21 cellular contexts compared by ENCODE assay signal in the genomic region with DNA sequence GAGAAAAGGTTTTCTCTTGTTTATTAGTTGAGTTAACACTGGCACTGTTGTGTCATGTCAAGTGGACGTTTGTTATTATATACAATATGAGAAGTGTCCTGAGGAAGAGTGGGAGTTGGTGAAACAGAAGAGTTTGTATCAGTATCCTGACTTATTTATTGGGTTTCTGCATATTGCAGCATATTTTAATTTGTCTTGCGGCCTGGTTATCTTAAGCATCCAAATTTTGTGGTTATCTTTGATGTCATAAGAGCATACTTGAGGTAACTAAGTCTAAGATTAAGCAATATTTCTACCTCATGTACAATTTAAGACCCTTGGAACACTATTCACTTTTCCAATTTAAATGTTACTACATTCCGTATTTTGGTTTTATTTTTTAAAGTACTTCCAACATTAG.
A peak's percentile ranks its signal among the peaks of the same experiment; 100 is the strongest.
DNase-seq lines count a peak whose midpoint lies in the region; ATAC-seq, FAIRE-seq and TF ChIP-seq lines count a peak whose summit lies in the region.
"Had no signal": no experiment of that assay in that cellular context is flagged by ENCODE, and none has a peak within 500 bp of the region (broad histone marks: within the 10 kb centered on the region; RNA-seq: fewer than 3 reads in every experiment).

No MANE protein-coding gene starts in this region.

- H3K79me1 ChIP-seq in neuronal stem cell (ENCODE audit: low read depth, low read length): no peaks in the 10 kb centered on the region

- no peak overlapping the region for H3K23ac ChIP-seq in neuronal stem cell (ENCODE audit: low read depth, low read length, poor library complexity)

- H4K20me1 ChIP-seq in HepG2 (ENCODE audit: insufficient read depth, low read length): no peaks in the 10 kb centered on the region

- TF ChIP-seq CTCF in HepG2 (CRISPR knock-in tag; IDR thresholded peaks at IDR 0.05): no peak

- H3K4me2 ChIP-seq in HepG2 (ENCODE audit: low read depth, low read length) (no peak overlapping the region), neuronal stem cell (ENCODE audit: insufficient read depth, low read length, poor library complexity, severe bottlenecking) (no peak overlapping the region)

- H4K91ac ChIP-seq in neuronal stem cell (ENCODE audit: low read depth, low read length, poor library complexity): no peak overlapping the region

- TF ChIP-seq RAD21 in HepG2 (CRISPR knock-in tag; IDR thresholded peaks at IDR 0.05): no peak

- H3K18ac ChIP-seq in neuronal stem cell (ENCODE audit: low read length): no peak overlapping the region

- H3K36me3 ChIP-seq in HepG2 (replicated peaks in 1 of 2; ENCODE audit: control insufficient read depth in 1 of 2, insufficient read depth in 2 of 2, low read length in 2 of 2) (no peaks in the 10 kb centered on the region), neuronal stem cell (replicated peaks in 1 of 2; ENCODE audit: control insufficient read depth in 2 of 2, insufficient read depth in 2 of 2, low read length in 2 of 2) (no peaks in the 10 kb centered on the region)

- H3K27me3 ChIP-seq in HepG2 (ENCODE audit: control insufficient read depth in 1 of 2, insufficient read depth in 2 of 2, low read length in 2 of 2) (no peaks in the 10 kb centered on the region), neuronal stem cell (ENCODE audit: control insufficient read depth in 3 of 3, insufficient read depth in 3 of 3, low read depth in 1 of 3, low read length in 3 of 3) (no peaks in the 10 kb centered on the region)

- no peak overlapping the region for H4K8ac ChIP-seq in neuronal stem cell (ENCODE audit: low read depth, low read length)

- H3K9me3 ChIP-seq in HepG2 (ENCODE audit: low read length) (no peaks in the 10 kb centered on the region), neuronal stem cell (replicated peaks in 1 of 2; ENCODE audit: control insufficient read depth in 2 of 2, insufficient read depth in 1 of 2, low read depth in 1 of 2, low read length in 2 of 2) (no peaks in the 10 kb centered on the region)

- no peak overlapping the region for H3K4ac ChIP-seq in neuronal stem cell (ENCODE audit: low read length)

- no peak overlapping the region for H2BK5ac ChIP-seq in neuronal stem cell (ENCODE audit: low read length)

- 95% methylated on average over 3 of the region's 3 CpGs for WGBS in HepG2 (ENCODE audit: low lambda C conversion rate)
- WGBS in neuronal stem cell (ENCODE audit: extremely low coverage in 2 of 2, insufficient read length in 2 of 2, insufficient replicate concordance in 1 of 2), 2 donors: no CpG with 5 or more reads among the region's 3 CpGs

- no peak overlapping the region for H2BK15ac ChIP-seq in neuronal stem cell (ENCODE audit: low read length)

- no peak overlapping the region for H2AK5ac ChIP-seq in neuronal stem cell (ENCODE audit: low read depth, low read length)

- no peak overlapping the region for H2AFZ ChIP-seq in HepG2 (ENCODE audit: low read length)
- H2AFZ ChIP-seq in neuronal stem cell (ENCODE audit: low read length): no peak overlapping the region
- H2AFZ ChIP-seq: GM23248 had no signal

- H3K27ac ChIP-seq in HepG2 (ENCODE audit: extremely low read length, insufficient read depth, low read length) (no peak overlapping the region), neuronal stem cell (replicated peaks; ENCODE audit: low read length) (no peak overlapping the region)
- H3K27ac ChIP-seq: GM23248 had no signal

- TF ChIP-seq POLR2A in HepG2 (IDR thresholded peaks at IDR 0.05; ENCODE audit: insufficient read depth in 1 of 2, low read depth in 2 of 2, low read length in 2 of 2): no peak

- POLR2A ChIA-PET in HepG2 (lab: Yijun Ruan, JAX): no interaction called here

- ATAC-seq in HepG2 (no peak), GM19395 (IDR thresholded peaks at IDR 0.05; ENCODE audit: unreplicated experiment) (no peak)

- no peak for FAIRE-seq in HepG2 (lab: Jason Lieb, UNC)

- DNase-seq in H4 (ENCODE audit: low spot score): peak; percentile 40
- DNase-seq in OCI-M1 (lab: John Stamatoyannopoulos, UW): peak; percentile 62
- peak; percentile 10 for DNase-seq in fibroblast of gingiva (ENCODE audit: low read depth)
- peak; percentile 43 for DNase-seq in non-pigmented ciliary epithelial cell (ENCODE audit: low read depth)
- DNase-seq in HepG2 (ENCODE audit: low spot score): no peak
- DNase-seq in neuronal stem cell (ENCODE audit: low spot score): no peak
- DNase-seq in effector CD8-positive, alpha-beta T cell (lab: John Stamatoyannopoulos, UW): no peak
- DNase-seq: ACHN; DMS 273 treated with DMSO at 0.1 percent for 48 hours; GM23248; HCEC 1CT; Karpas-422; NCI-H1105 treated with DMSO at 0.1 percent for 48 hours; NCI-H1694; NCI-H2081 treated with DMSO at 0.1 percent for 48 hours; NCI-H510A; NCI-H748 treated with DMSO at 0.1 percent for 48 hours; NK-92 treated with Interleukin-12 subunit alpha and Interleukin-12 subunit beta, amount 100 ng/mL, for 24 hours; Right ventricle myocardium superior; T-helper 1 cell had no signal

- H2BK12ac ChIP-seq in neuronal stem cell (ENCODE audit: low read length): no peak overlapping the region

- in situ Hi-C loops in HepG2 (cut with HindIII; ENCODE audit: extremely low pct_ligation_motif_present, low pct_unique_long_range_greater_than_20kb): no loop called here

- CTCF ChIA-PET in HepG2 (lab: Yijun Ruan, JAX; ENCODE audit: low intra/inter-chr PET ratio, low total read pairs): no interaction called here

- H3K14ac ChIP-seq in neuronal stem cell (ENCODE audit: low read length): no peak overlapping the region

- no TSS peak for BruUV-seq in HepG2 (replicated peaks; lab: Mats Ljungman, UMichigan)

- intact Hi-C loops in HepG2 (cut with micrococcal nuclease; ENCODE audit: unreplicated experiment): no loop called here

- H3K9ac ChIP-seq in HepG2 (ENCODE audit: insufficient read depth, low read depth, low read length): no peak overlapping the region
- no peak overlapping the region for H3K9ac ChIP-seq in neuronal stem cell (ENCODE audit: low read depth, low read length, poor library complexity)
- H3K9ac ChIP-seq: GM23248 had no signal

- no peak overlapping the region for H3K4me3 ChIP-seq in HepG2 (replicated peaks in 1 of 3; ENCODE audit: insufficient read depth in 1 of 3, low read depth in 2 of 3, low read length in 3 of 3)
- no peak overlapping the region for H3K4me3 ChIP-seq in neuronal stem cell (ENCODE audit: low read length in 2 of 2)
- H3K4me3 ChIP-seq: GM23248 had no signal

- TF ChIP-seq EP300 in HepG2 (IDR thresholded peaks at IDR 0.05; ENCODE audit: low read depth in 2 of 2, low read length in 2 of 2) (no peak), HepG2 (CRISPR knock-in tag; IDR thresholded peaks at IDR 0.05; ENCODE audit: borderline replicate concordance) (no peak)

- H3K4me1 ChIP-seq in HepG2 (ENCODE audit: insufficient read depth, low read length): no peaks in the 10 kb centered on the region
- no peaks in the 10 kb centered on the region for H3K4me1 ChIP-seq in neuronal stem cell (ENCODE audit: control insufficient read depth in 2 of 2, insufficient read depth in 1 of 2, low read depth in 1 of 2, low read length in 2 of 2)

- no peak overlapping the region for H2BK120ac ChIP-seq in neuronal stem cell (ENCODE audit: low read depth, low read length)

- no peaks in the 10 kb centered on the region for H3K79me2 ChIP-seq in HepG2 (ENCODE audit: insufficient read depth, low read length)

TF ChIP-seq in HepG2, 621 proteins besides CTCF, POLR2A, EP300 and RAD21:
- TF ChIP-seq NR2F1 (CRISPR knock-in tag; IDR thresholded peaks at IDR 0.05): no peak
- no peak for TF ChIP-seq ZNF530 (CRISPR knock-in tag; IDR thresholded peaks at IDR 0.05; ENCODE audit: low read depth)
- no peak for TF ChIP-seq DMTF1 (CRISPR knock-in tag; IDR thresholded peaks at IDR 0.05)
- TF ChIP-seq SNAPC2 (CRISPR knock-in tag; IDR thresholded peaks at IDR 0.05): no peak
- TF ChIP-seq, protein P1, sequence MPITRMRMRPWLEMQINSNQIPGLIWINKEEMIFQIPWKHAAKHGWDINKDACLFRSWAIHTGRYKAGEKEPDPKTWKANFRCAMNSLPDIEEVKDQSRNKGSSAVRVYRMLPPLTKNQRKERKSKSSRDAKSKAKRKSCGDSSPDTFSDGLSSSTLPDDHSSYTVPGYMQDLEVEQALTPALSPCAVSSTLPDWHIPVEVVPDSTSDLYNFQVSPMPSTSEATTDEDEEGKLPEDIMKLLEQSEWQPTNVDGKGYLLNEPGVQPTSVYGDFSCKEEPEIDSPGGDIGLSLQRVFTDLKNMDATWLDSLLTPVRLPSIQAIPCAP (CRISPR knock-in tag; IDR thresholded peaks at IDR 0.05; ENCODE audit: low read depth): no peak
- TF ChIP-seq, protein P2, sequence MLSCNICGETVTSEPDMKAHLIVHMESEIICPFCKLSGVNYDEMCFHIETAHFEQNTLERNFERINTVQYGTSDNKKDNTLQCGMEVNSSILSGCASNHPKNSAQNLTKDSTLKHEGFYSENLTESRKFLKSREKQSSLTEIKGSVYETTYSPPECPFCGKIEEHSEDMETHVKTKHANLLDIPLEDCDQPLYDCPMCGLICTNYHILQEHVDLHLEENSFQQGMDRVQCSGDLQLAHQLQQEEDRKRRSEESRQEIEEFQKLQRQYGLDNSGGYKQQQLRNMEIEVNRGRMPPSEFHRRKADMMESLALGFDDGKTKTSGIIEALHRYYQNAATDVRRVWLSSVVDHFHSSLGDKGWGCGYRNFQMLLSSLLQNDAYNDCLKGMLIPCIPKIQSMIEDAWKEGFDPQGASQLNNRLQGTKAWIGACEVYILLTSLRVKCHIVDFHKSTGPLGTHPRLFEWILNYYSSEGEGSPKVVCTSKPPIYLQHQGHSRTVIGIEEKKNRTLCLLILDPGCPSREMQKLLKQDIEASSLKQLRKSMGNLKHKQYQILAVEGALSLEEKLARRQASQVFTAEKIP (CRISPR knock-in tag; IDR thresholded peaks at IDR 0.05; ENCODE audit: borderline replicate concordance): no peak
- TF ChIP-seq SRSF1 (optimal IDR thresholded peaks at IDR 0.05; ENCODE audit: low read depth, low read length): no peak

Comparison
In these comparisons a context has a peak if more than half of its experiments do, and no peak if none do; other contexts are left out.
1. DNase-seq: peak in H4 (single experiment), OCI-M1 (single experiment), fibroblast of gingiva (single experiment) and non-pigmented ciliary epithelial cell (single experiment); none in HepG2 (single experiment), neuronal stem cell (single experiment) and effector CD8-positive, alpha-beta T cell (single experiment).